29 cellular contexts compared by ENCODE assay signal in the genomic region with DNA sequence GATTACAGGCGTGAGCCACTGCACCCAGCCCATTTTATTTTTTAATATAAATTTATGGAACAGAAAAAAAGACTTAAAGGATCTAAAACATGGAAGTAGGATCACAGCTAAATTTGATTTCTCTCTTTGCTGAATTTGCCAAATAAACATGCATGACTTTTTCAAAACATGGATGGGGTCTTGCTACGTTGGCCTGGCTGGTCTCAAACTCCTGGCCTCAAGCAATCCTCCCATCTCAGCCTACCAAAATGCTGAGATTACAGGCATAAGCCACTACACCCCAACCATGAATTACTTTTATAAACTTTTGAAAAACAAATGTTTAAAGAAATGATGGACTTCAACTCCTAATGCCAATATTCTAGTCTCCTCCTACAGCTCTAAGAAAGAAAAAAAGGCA.
"Had no signal": no experiment of that assay in that cellular context is flagged by ENCODE, and none has a peak within 500 bp of the region (broad histone marks: within the 10 kb centered on the region; RNA-seq: fewer than 3 reads in every experiment).

No MANE protein-coding gene starts in this region.

- H3K9me3 ChIP-seq: stomach, suprapubic skin, testis, thoracic aorta, thyroid gland, tibial artery, tibial nerve, transverse colon, upper lobe of left lung, upper lobe of right lung, uterus, vagina had no signal

- H3K27ac ChIP-seq: stomach, suprapubic skin, testis, thoracic aorta, thyroid gland, tibial artery, tibial nerve, transverse colon, upper lobe of left lung, upper lobe of right lung, uterus, vagina had no signal

- H3K27me3 ChIP-seq: stomach, suprapubic skin, testis, thyroid gland, tibial artery, tibial nerve, transverse colon, upper lobe of left lung, upper lobe of right lung, uterus, vagina had no signal

- ATAC-seq: stimulated activated effector memory CD8-positive, alpha-beta T cell treated with anti-CD3 and anti-CD28 coated beads, Interleukin-12 subunit alpha, Interleukin-12 subunit beta, amount 100 ng/mL, for 72 hours; stimulated activated memory B cell treated with anti-CD40 and anti-IgM and Interleukin-4, amounts not matched to agents 10 μg/mL and 1 μg/mL and 100 μg/mL, for 72 hours; stimulated activated naive B cell treated with anti-CD40 and anti-IgM and Interleukin-4, amounts not matched to agents 10 μg/mL and 1 μg/mL and 100 μg/mL, for 72 hours; stimulated activated naive CD8-positive, alpha-beta T cell treated with anti-CD3 and anti-CD28 coated beads, Interleukin-15, amount 100 ng/mL, for 72 hours; stimulated activated naive CD8-positive, alpha-beta T cell treated with anti-CD3 and anti-CD28 coated beads, Interleukin-15, Interleukin-2, amounts not matched to agents 100 U/mL and 50 U/mL, for 24 hours; upper lobe of right lung had no signal

- H3K9me3 Mint-ChIP-seq: stimulated activated effector memory CD8-positive, alpha-beta T cell treated with anti-CD3 and anti-CD28 coated beads, Interleukin-12 subunit alpha, Interleukin-12 subunit beta, amount 100 ng/mL, for 72 hours; stimulated activated memory B cell treated with anti-CD40 and anti-IgM and Interleukin-4, amounts not matched to agents 10 μg/mL and 1 μg/mL and 100 μg/mL, for 72 hours; stimulated activated naive B cell treated with anti-CD40 and anti-IgM and Interleukin-4, amounts not matched to agents 10 μg/mL and 1 μg/mL and 100 μg/mL, for 72 hours; stimulated activated naive CD8-positive, alpha-beta T cell treated with anti-CD3 and anti-CD28 coated beads, Interleukin-15, amount 100 ng/mL, for 72 hours; stimulated activated naive CD8-positive, alpha-beta T cell treated with anti-CD3 and anti-CD28 coated beads, Interleukin-15, Interleukin-2, amounts not matched to agents 100 ng/mL and 50 ng/mL, for 24 hours; type B pancreatic cell had no signal

- DNase-seq: stimulated activated CD4-positive, alpha-beta T cell treated with anti-CD3 and anti-CD28 coated beads, Interleukin-2, amount 100 ng/mL, for 48 hours; stimulated activated CD4-positive, alpha-beta T cell treated with anti-CD3 and anti-CD28 coated beads, Interleukin-4, amount 100 ng/mL, for 1 hour; stimulated activated CD4-positive, alpha-beta T cell treated with anti-CD3 and anti-CD28 coated beads, Interleukin-4, amount 100 ng/mL, for 24 hours; stimulated activated CD4-positive, alpha-beta T cell treated with anti-CD3 and anti-CD28 coated beads, Interleukin-4, amount 100 ng/mL, for 4 hours; stimulated activated CD8-positive, alpha-beta memory T cell treated with anti-CD3 and anti-CD28 coated beads, Interleukin-4, amount 100 ng/mL, for 48 hours; stimulated activated naive B cell treated with anti-CD40 and anti-IgM and Interleukin-4, amounts not matched to agents 10 μg/mL and 1 μg/mL and 100 μg/mL, for 72 hours; stimulated activated naive CD4-positive, alpha-beta T cell; stimulated activated naive CD4-positive, alpha-beta T cell treated with Interleukin-2 at 50 U/mL for 16 hours; stimulated activated naive CD8-positive, alpha-beta T cell treated with anti-CD3 and anti-CD28 coated beads, Interleukin-15, amount 100 ng/mL, for 72 hours; stimulated activated naive CD8-positive, alpha-beta T cell treated with anti-CD3 and anti-CD28 coated beads, Interleukin-15, Interleukin-2, amounts not matched to agents 100 U/mL and 50 U/mL, for 24 hours; stomach; substantia nigra; testis; thyroid gland; tibial artery; transverse colon; trophoblast cell; upper lobe of left lung; upper lobe of right lung; uterus had no signal

- H3K27ac Mint-ChIP-seq: stimulated activated effector memory CD8-positive, alpha-beta T cell treated with anti-CD3 and anti-CD28 coated beads, Interleukin-12 subunit alpha, Interleukin-12 subunit beta, amount 100 ng/mL, for 72 hours; stimulated activated memory B cell treated with anti-CD40 and anti-IgM and Interleukin-4, amounts not matched to agents 10 μg/mL and 1 μg/mL and 100 μg/mL, for 72 hours; stimulated activated naive B cell treated with anti-CD40 and anti-IgM and Interleukin-4, amounts not matched to agents 10 μg/mL and 1 μg/mL and 100 μg/mL, for 72 hours; stimulated activated naive CD8-positive, alpha-beta T cell treated with anti-CD3 and anti-CD28 coated beads, Interleukin-15, amount 100 ng/mL, for 72 hours; stimulated activated naive CD8-positive, alpha-beta T cell treated with anti-CD3 and anti-CD28 coated beads, Interleukin-15, Interleukin-2, amounts not matched to agents 100 ng/mL and 50 ng/mL, for 24 hours; type B pancreatic cell had no signal

- H3K4me3 Mint-ChIP-seq: stimulated activated effector memory CD8-positive, alpha-beta T cell treated with anti-CD3 and anti-CD28 coated beads, Interleukin-12 subunit alpha, Interleukin-12 subunit beta, amount 100 ng/mL, for 72 hours; stimulated activated memory B cell treated with anti-CD40 and anti-IgM and Interleukin-4, amounts not matched to agents 10 μg/mL and 1 μg/mL and 100 μg/mL, for 72 hours; stimulated activated naive B cell treated with anti-CD40 and anti-IgM and Interleukin-4, amounts not matched to agents 10 μg/mL and 1 μg/mL and 100 μg/mL, for 72 hours; stimulated activated naive CD8-positive, alpha-beta T cell treated with anti-CD3 and anti-CD28 coated beads, Interleukin-15, amount 100 ng/mL, for 72 hours; stimulated activated naive CD8-positive, alpha-beta T cell treated with anti-CD3 and anti-CD28 coated beads, Interleukin-15, Interleukin-2, amounts not matched to agents 100 ng/mL and 50 ng/mL, for 24 hours; type B pancreatic cell had no signal

- H3K27me3 Mint-ChIP-seq: stimulated activated memory B cell treated with anti-CD40 and anti-IgM and Interleukin-4, amounts not matched to agents 10 μg/mL and 1 μg/mL and 100 μg/mL, for 72 hours; stimulated activated naive B cell treated with anti-CD40 and anti-IgM and Interleukin-4, amounts not matched to agents 10 μg/mL and 1 μg/mL and 100 μg/mL, for 72 hours; stimulated activated naive CD8-positive, alpha-beta T cell treated with anti-CD3 and anti-CD28 coated beads, Interleukin-15, amount 100 ng/mL, for 72 hours; stimulated activated naive CD8-positive, alpha-beta T cell treated with anti-CD3 and anti-CD28 coated beads, Interleukin-15, Interleukin-2, amounts not matched to agents 100 ng/mL and 50 ng/mL, for 24 hours; type B pancreatic cell had no signal

- FAIRE-seq: urothelium cell line had no signal

- H3K36me3 ChIP-seq: stomach, suprapubic skin, thoracic aorta, thyroid gland, tibial artery, transverse colon, uterus, vagina had no signal

- H3K4me3 ChIP-seq: stomach, suprapubic skin, testis, thoracic aorta, thyroid gland, tibial artery, tibial nerve, transverse colon, upper lobe of left lung, upper lobe of right lung, uterus, vagina had no signal

- H3K4me1 ChIP-seq: testis, thyroid gland, upper lobe of right lung, uterus had no signal
